8 cellular contexts compared by ENCODE assay signal in the genomic region with DNA sequence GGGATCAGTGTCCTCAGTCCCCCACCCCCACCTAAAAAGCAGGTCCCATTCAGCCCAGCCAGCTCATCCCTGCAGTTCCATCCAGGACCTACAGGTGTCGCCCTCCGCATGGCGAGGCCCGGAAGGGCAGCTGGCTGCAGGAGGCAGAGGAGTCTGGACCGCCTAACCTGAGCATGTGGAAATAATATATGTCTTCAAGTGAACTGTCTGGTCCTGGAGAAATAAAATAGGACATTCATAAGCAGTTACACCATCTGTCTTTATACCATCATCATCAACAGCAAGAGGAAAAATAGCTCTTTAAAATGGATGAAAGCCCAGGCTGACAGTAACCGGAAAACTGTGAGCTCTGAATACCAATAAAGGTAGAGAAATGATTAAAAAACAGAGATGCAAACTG.
DNase-seq lines count a peak whose midpoint lies in the region; ATAC-seq and TF ChIP-seq lines count a peak whose summit lies in the region.

No MANE protein-coding gene starts in this region.

- no peaks in the 10 kb centered on the region for H3K9me3 ChIP-seq in DOHH2 (ENCODE audit: control insufficient read depth, insufficient read depth, low read length)

- no peak overlapping the region for H3K4me2 ChIP-seq in DOHH2 (ENCODE audit: low read length)

- H3K27me3 ChIP-seq in DOHH2 (ENCODE audit: control insufficient read depth, low read length) (no peaks in the 10 kb centered on the region), kidney epithelial cell (ENCODE audit: control insufficient read depth, insufficient read depth, low read length) (no peaks in the 10 kb centered on the region)

- DNase-seq in NAMALWA (ENCODE audit: low spot score) (peak; percentile 71), T47D (ENCODE audit: low read depth in 1 of 2, low spot score in 1 of 2) (peak; percentile 69 to 75), kidney epithelial cell (ENCODE audit: low read depth) (no peak)
- peak; percentile 62 for DNase-seq in stimulated activated CD4-positive, alpha-beta T cell treated with anti-CD3 and anti-CD28 coated beads, Interleukin-1b, Interleukin-23, amount 100 ng/mL, for 48 hours

- no peaks in the 10 kb centered on the region for H3K9me2 ChIP-seq in DOHH2 (replicated peaks; ENCODE audit: control insufficient read depth, low read length)

- H3F3A ChIP-seq in DOHH2 (ENCODE audit: control insufficient read depth, insufficient read depth) = no peaks in the 10 kb centered on the region

- TF ChIP-seq CTCF in DOHH2 (IDR thresholded peaks at IDR 0.05; ENCODE audit: low read depth, low read length, poor library complexity, severe bottlenecking) (peak; percentile 99), VCaP (conservative IDR thresholded peaks at IDR 0.05) (peak; percentile 94), kidney epithelial cell (IDR thresholded peaks at IDR 0.05; ENCODE audit: insufficient read depth, low read length, poor library complexity, severe bottlenecking) (peak; percentile 99)

- 0 out of 2 replicates have a peak, but pooled peaks cover 5% of the 10 kb centered on the region for H3K4me1 ChIP-seq in DOHH2 (ENCODE audit: control insufficient read depth, low read length)

- H3K4me3 ChIP-seq in DOHH2 (ENCODE audit: low read length) = no peak overlapping the region
- H3K4me3 ChIP-seq in kidney epithelial cell (ENCODE audit: low read depth, low read length) = no peak overlapping the region

- H3K36me3 ChIP-seq in DOHH2 (ENCODE audit: control insufficient read depth, low read length) = no peaks in the 10 kb centered on the region
- H3K36me3 ChIP-seq in kidney epithelial cell (ENCODE audit: control insufficient read depth, insufficient read depth, low read length) = no peaks in the 10 kb centered on the region

- H3K27ac ChIP-seq in DOHH2 (ENCODE audit: low read depth, low read length) (no peak overlapping the region), VCaP (no peak overlapping the region)

- H3K79me2 ChIP-seq in DOHH2 (ENCODE audit: control insufficient read depth, low read length) = no peaks in the 10 kb centered on the region

- ATAC-seq in GM21576 (IDR thresholded peaks at IDR 0.05; ENCODE audit: unreplicated experiment) = peak; percentile 73
- no peak for ATAC-seq in GM21367 (IDR thresholded peaks at IDR 0.05; ENCODE audit: unreplicated experiment)

- in situ Hi-C loops in T47D (cut with HindIII; ENCODE audit: low pct_unique_long_range_greater_than_20kb, low sequenced_read_pairs) = no loop called here

- H4K20me1 ChIP-seq in DOHH2 (ENCODE audit: control insufficient read depth, insufficient read depth, low read depth, low read length) = no peaks in the 10 kb centered on the region
